In genomic region chr10:77160679-77161078, GRCh38 we compare ENCODE assay signal across 8 cellular contexts.
DNase-seq lines count a peak whose midpoint lies in the region; ATAC-seq and TF ChIP-seq lines count a peak whose summit lies in the region.

No MANE protein-coding gene starts in this region.

- no peak overlapping the region for H3K4me3 ChIP-seq in IMR-90 (ENCODE audit: insufficient read depth, low read depth, low read length)
- H3K4me3 ChIP-seq in dorsolateral prefrontal cortex: no peak overlapping the region

- no peak overlapping the region for H4K5ac ChIP-seq in IMR-90 (ENCODE audit: low read depth, low read length)

- no TSS peak for BruUV-seq in IMR-90 (replicated peaks; lab: Mats Ljungman, UMichigan)

- peak overlapping the region; percentile 91 for H2BK120ac ChIP-seq in IMR-90 (ENCODE audit: low read depth, low read length)

- H4K20me1 ChIP-seq in IMR-90 (ENCODE audit: insufficient read depth, low read length): peaks cover 8% of the 10 kb centered on the region; the same call in 1 of the 2 replicates

- H3K4ac ChIP-seq in IMR-90 (ENCODE audit: low read depth, low read length): peak overlapping the region; percentile 87

- H3K4me2 ChIP-seq in IMR-90 (ENCODE audit: low read depth, low read length): peak overlapping the region; percentile 3; the same call in 1 of the 2 replicates

- peak overlapping the region; percentile 92 for H2AK5ac ChIP-seq in IMR-90 (ENCODE audit: low read depth, low read length)

- H3K4me1 ChIP-seq in IMR-90 (ENCODE audit: control insufficient read depth, insufficient read depth, low read length) (peaks cover 25% of the 10 kb centered on the region), foreskin keratinocyte (peaks cover 55% of the 10 kb centered on the region)

- peak overlapping the region; percentile 45; the same call in 1 of the 2 replicates for H4K91ac ChIP-seq in IMR-90 (ENCODE audit: insufficient read depth, low read depth, low read length)

- WGBS in IMR-90 (ENCODE audit: extremely low coverage in 2 of 2, insufficient read length in 1 of 2), 2 experiments: no CpG with 5 or more reads among the region's 1 CpG

- in situ Hi-C loops in IMR-90 (cut with MboI; ENCODE audit: low sequenced_read_pairs): no loop called here

- H3K27ac ChIP-seq in IMR-90 (ENCODE audit: insufficient read depth, low read length) (0 out of 2 replicates have a peak overlapping the region, but pooled peaks have one; percentile 11), foreskin keratinocyte (peak overlapping the region; percentile 68), dorsolateral prefrontal cortex (no peak overlapping the region)

- CTCF ChIA-PET in IMR-90 (lab: Yijun Ruan, JAX): interaction anchor here (1.4 kb wide), 1 partner anchor 13 kb away, joined by 4 read pairs; no protein-coding TSS in a partner anchor

- H2AK9ac ChIP-seq in IMR-90 (replicated peaks; ENCODE audit: low read depth, low read length, poor library complexity): peak overlapping the region; percentile 31

- TF ChIP-seq POLR2A in IMR-90 (IDR thresholded peaks at IDR 0.05; ENCODE audit: low read depth, low read length): no peak

- peaks cover 36% of the 10 kb centered on the region for H3K9me1 ChIP-seq in IMR-90 (ENCODE audit: insufficient read depth, low read length)

- H3K27me3 ChIP-seq in IMR-90 (ENCODE audit: control insufficient read depth, insufficient read depth, low read length): no peaks in the 10 kb centered on the region
- no peaks in the 10 kb centered on the region for H3K27me3 ChIP-seq in foreskin keratinocyte
- peaks cover 0 to 8% (median 0%) of the 10 kb centered on the region in 45 donors for H3K27me3 ChIP-seq in dorsolateral prefrontal cortex

- ATAC-seq in IMR-90 (ENCODE audit: low read depth) (peak; percentile 57), foreskin keratinocyte (peak; percentile 85)

- peak overlapping the region; percentile 82; the same call in 1 of the 2 replicates for H2BK20ac ChIP-seq in IMR-90 (ENCODE audit: low read depth, low read length)

- H3K9me3 ChIP-seq in IMR-90 (ENCODE audit: control insufficient read depth, insufficient read depth, low read length): no peaks in the 10 kb centered on the region

- intact Hi-C loops in IMR-90 (cut with micrococcal nuclease) (no loop called here), dorsolateral prefrontal cortex (cut with DNase I) (no loop called here)

- POLR2A ChIA-PET in IMR-90 (lab: Charles Lee; ENCODE audit: unreplicated experiment): no interaction called here

- no peaks in the 10 kb centered on the region for H3K36me3 ChIP-seq in IMR-90 (ENCODE audit: control insufficient read depth, insufficient read depth, low read length)

- TF ChIP-seq RAD21 in IMR-90 (IDR thresholded peaks at IDR 0.05; ENCODE audit: low read length): no peak

- H3K14ac ChIP-seq in IMR-90 (replicated peaks; ENCODE audit: low read depth, low read length): peak overlapping the region; percentile 75

- no peak for TF ChIP-seq CTCF in IMR-90 (conservative IDR thresholded peaks at IDR 0.05; ENCODE audit: low read depth, low read length)
- TF ChIP-seq CTCF in foreskin keratinocyte (conservative IDR thresholded peaks at IDR 0.05): no peak
- no peak for TF ChIP-seq CTCF in dorsolateral prefrontal cortex (IDR thresholded peaks at IDR 0.05 in 54 of 56, conservative IDR thresholded peaks at IDR 0.05 in 2 of 56; ENCODE audit: low read depth in 1 of 56, partially characterized antibody in 56 of 56)

- H2BK15ac ChIP-seq in IMR-90 (ENCODE audit: low read depth, low read length): peak overlapping the region; percentile 53; the same call in 2 of the 3 replicates

- H3K18ac ChIP-seq in IMR-90 (ENCODE audit: low read depth, low read length): peak overlapping the region; percentile 5; the same call in 1 of the 2 replicates

- DNase-seq in AG08395 (ENCODE audit: low spot score): peak; percentile 61
- peak; percentile 97 for DNase-seq in IMR-90
- peak; percentile 93 for DNase-seq in RPMI7951 (ENCODE audit: low read depth)
- peak; percentile 95 to 97 for DNase-seq in foreskin keratinocyte
- DNase-seq in KG1 (lab: John Stamatoyannopoulos, UW): no peak
- DNase-seq in pons (ENCODE audit: low spot score): no peak
- no peak for DNase-seq in DMS114 treated with DMSO at 0.1 percent for 48 hours (lab: John Stamatoyannopoulos, UW; ENCODE audit: unreplicated experiment)
- no peak for DNase-seq in dorsolateral prefrontal cortex

- H2AFZ ChIP-seq in IMR-90 (replicated peaks; ENCODE audit: low read length, poor library complexity): peak overlapping the region; percentile 53

- H4K8ac ChIP-seq in IMR-90 (ENCODE audit: low read depth in 2 of 2, low read length in 2 of 2): peak overlapping the region in 1 of 2 experiments; percentile 44; a peak in 2 of 4 replicates

- H2BK5ac ChIP-seq in IMR-90 (ENCODE audit: low read depth, low read length, poor library complexity, severe bottlenecking): peak overlapping the region; percentile 81

- peaks cover 0 to 14% of the 10 kb centered on the region in 2 experiments; a peak in 2 of 4 replicates for H3K79me1 ChIP-seq in IMR-90 (ENCODE audit: low read depth in 1 of 2, low read length in 2 of 2)

- dilution Hi-C loops in IMR-90 (cut with HindIII; ENCODE audit: low sequenced_read_pairs, unreplicated experiment): no loop called here

- H3K23ac ChIP-seq in IMR-90 (ENCODE audit: low read depth, low read length): peak overlapping the region; percentile 42; the same call in 1 of the 2 replicates

- no peak overlapping the region for H3K9ac ChIP-seq in IMR-90 (ENCODE audit: low read depth, low read length)

- no peak overlapping the region for H3K56ac ChIP-seq in IMR-90 (ENCODE audit: extremely low read depth, insufficient read depth, low read length)

TF ChIP-seq in IMR-90, 13 proteins besides CTCF, POLR2A, EP300 and RAD21:
- TF ChIP-seq USF2 (IDR thresholded peaks at IDR 0.05; ENCODE audit: low read depth, low read length): no peak
- peak; percentile 39; the same call in 1 of the 2 replicates for TF ChIP-seq CEBPB (IDR thresholded peaks at IDR 0.05; ENCODE audit: low read depth, low read length)
- no peak for TF ChIP-seq SMC3 (IDR thresholded peaks at IDR 0.05; ENCODE audit: low read depth, low read length)
- peak; percentile 37; the same call in 1 of the 2 replicates for TF ChIP-seq BHLHE40 (IDR thresholded peaks at IDR 0.05; ENCODE audit: low read depth, low read length)
- no peak for TF ChIP-seq ELK1 (IDR thresholded peaks at IDR 0.05; ENCODE audit: borderline replicate concordance, low read depth, low read length)
- peak; percentile 62; the same call in 1 of the 2 replicates for TF ChIP-seq FOS (IDR thresholded peaks at IDR 0.05; ENCODE audit: low read depth, low read length)
- no peak for TF ChIP-seq MAFK (IDR thresholded peaks at IDR 0.05; ENCODE audit: low read depth, low read length)
- TF ChIP-seq NFE2L2 (IDR thresholded peaks at IDR 0.05; ENCODE audit: low read depth, low read length): no peak; the same call in 1 of the 2 replicates
- TF ChIP-seq CHD1 (IDR thresholded peaks at IDR 0.05; ENCODE audit: low read depth, low read length): no peak
- no peak for TF ChIP-seq MXI1 (IDR thresholded peaks at IDR 0.05; ENCODE audit: borderline replicate concordance, low read depth, low read length)
- TF ChIP-seq RCOR1 (IDR thresholded peaks at IDR 0.05; ENCODE audit: insufficient replicate concordance, low read length): no peak

Comparison
In these comparisons a context has a peak if more than half of its experiments do, and no peak if none do; other contexts are left out.
1. DNase-seq: peak in AG08395 (single experiment), IMR-90 (single experiment), RPMI7951 (single experiment) and foreskin keratinocyte (2 of 2); none in KG1 (single experiment), pons (single experiment), DMS114 treated with DMSO at 0.1 percent for 48 hours (single experiment) and dorsolateral prefrontal cortex (0 of 10).
2. H3K27ac ChIP-seq: peak in IMR-90 (single experiment) and foreskin keratinocyte (single experiment); none in dorsolateral prefrontal cortex (0 of 59).